Comparison of ENCODE assay signal across 18 cellular contexts in genomic region chr6:168217216-168217879, GRCh38.
DNase-seq lines count a peak whose midpoint lies in the region; ATAC-seq, FAIRE-seq and TF ChIP-seq lines count a peak whose summit lies in the region.
"Had no signal": no experiment of that assay in that cellular context is flagged by ENCODE, and none has a peak within 500 bp of the region (broad histone marks: within the 10 kb centered on the region; RNA-seq: fewer than 3 reads in every experiment).

No MANE protein-coding gene starts in this region.

- H3K23me2 ChIP-seq in H1 (ENCODE audit: low read depth, low read length) = no peaks in the 10 kb centered on the region

- H3K27me3 Mint-ChIP-seq in activated CD8-positive, alpha-beta memory T cell treated with anti-CD3 and anti-CD28 coated beads, Interleukin-2, amount 10 ng/mL, durations not matched to agents 7 days and 5 days = no peaks in the 10 kb centered on the region
- H3K27me3 Mint-ChIP-seq in neural progenitor cell (ENCODE audit: insufficient read depth, low read depth) = peaks cover 18% of the 10 kb centered on the region
- H3K27me3 Mint-ChIP-seq: B cell had no signal

- H4K91ac ChIP-seq in H1 (replicated peaks; ENCODE audit: insufficient read length, low read length) = no peak overlapping the region

- no peak for FAIRE-seq in H1 (lab: Jason Lieb, UNC)
- FAIRE-seq: GM19239 had no signal

- peak overlapping the region; percentile 30; the same call in 1 of the 2 replicates for H2BK5ac ChIP-seq in H1 (ENCODE audit: low read depth, low read length)

- H3K27ac ChIP-seq in H1 (ENCODE audit: low read depth, low read length) (no peak overlapping the region), neural progenitor cell (peak overlapping the region; percentile 31)
- H3K27ac ChIP-seq: 22Rv1 had no signal

- H3K79me2 ChIP-seq in H1 (ENCODE audit: control insufficient read depth in 1 of 2, insufficient read depth in 2 of 2, low read length in 2 of 2) (no peaks in the 10 kb centered on the region), neural progenitor cell (ENCODE audit: low read depth) (no peaks in the 10 kb centered on the region)

- H3K4ac ChIP-seq in H1 (replicated peaks; ENCODE audit: insufficient read length, low read depth, low read length) = no peak overlapping the region

- no peak overlapping the region for H3K4me3 ChIP-seq in H1 (ENCODE audit: extremely low read depth in 1 of 4, insufficient read depth in 2 of 4, low read depth in 3 of 4, low read length in 4 of 4)
- H3K4me3 ChIP-seq in neural progenitor cell = no peak overlapping the region

- H3K36me3 ChIP-seq in H1 (ENCODE audit: control insufficient read depth in 2 of 4, insufficient read depth in 4 of 4, low read length in 3 of 4) (no peaks in the 10 kb centered on the region), neural progenitor cell (no peaks in the 10 kb centered on the region)

- H3K27me3 ChIP-seq in H1 (replicated peaks in 1 of 4; ENCODE audit: control insufficient read depth in 3 of 4, extremely low read depth in 1 of 4, insufficient read depth in 3 of 4, low read length in 3 of 4) (no peaks in the 10 kb centered on the region; a peak in 3 of 7 replicates), neural progenitor cell (no peaks in the 10 kb centered on the region)

- peaks cover 0 to 18% (median 9%) of the 10 kb centered on the region in 4 experiments; a peak in 5 of 7 replicates for H3K4me1 ChIP-seq in H1 (replicated peaks in 1 of 4; ENCODE audit: control insufficient read depth in 3 of 4, insufficient read depth in 4 of 4, low read length in 3 of 4)
- peaks cover 33% of the 10 kb centered on the region for H3K4me1 ChIP-seq in neural progenitor cell

- no peak overlapping the region for H4K8ac ChIP-seq in H1 (ENCODE audit: extremely low read depth, insufficient read depth, low read length)

- 90% methylated on average over 20 of the region's 24 CpGs; no CpG with 5 or more reads in 1 of the 2 experiments for WGBS in H1 (ENCODE audit: extremely low coverage in 1 of 2, insufficient coverage in 1 of 2, insufficient read length in 1 of 2, insufficient replicate concordance in 2 of 2, low coverage in 1 of 2, low lambda C conversion rate in 2 of 2, missing lambda C conversion rate in 1 of 2), 2 experiments

- H4K5ac ChIP-seq in H1 (ENCODE audit: insufficient read length, low read depth, low read length) = no peak overlapping the region

- H2BK120ac ChIP-seq in H1 (replicated peaks; ENCODE audit: low read depth, low read length) = no peak overlapping the region

- POLR2A ChIA-PET in H1 (lab: Charles Lee; ENCODE audit: partially characterized antibody) = no interaction called here

- no peak overlapping the region for H3K23ac ChIP-seq in H1 (ENCODE audit: insufficient read length)

- H3K9me3 ChIP-seq in H1 (ENCODE audit: insufficient read depth in 2 of 2, low read depth in 1 of 2, low read length in 1 of 2) = no peaks in the 10 kb centered on the region
- H3K9me3 ChIP-seq in neural progenitor cell (ENCODE audit: low read depth) = no peaks in the 10 kb centered on the region

- peaks cover 3% of the 10 kb centered on the region for H3K4me1 Mint-ChIP-seq in activated CD8-positive, alpha-beta memory T cell treated with anti-CD3 and anti-CD28 coated beads, Interleukin-2, amount 10 ng/mL, durations not matched to agents 7 days and 5 days
- peaks cover 34% of the 10 kb centered on the region for H3K4me1 Mint-ChIP-seq in neural progenitor cell
- H3K4me1 Mint-ChIP-seq: B cell had no signal

- H3K14ac ChIP-seq in H1 (ENCODE audit: insufficient read length) = no peak overlapping the region

- TF ChIP-seq POLR2A in H1 (IDR thresholded peaks at IDR 0.05; ENCODE audit: control extremely low read depth in 1 of 2, low read depth in 2 of 2, low read length in 2 of 2) = no peak

- no peak overlapping the region for H3K4me3 Mint-ChIP-seq in activated CD8-positive, alpha-beta memory T cell treated with anti-CD3 and anti-CD28 coated beads, Interleukin-2, amount 10 ng/mL, durations not matched to agents 7 days and 5 days
- H3K4me3 Mint-ChIP-seq in neural progenitor cell = no peak overlapping the region
- H3K4me3 Mint-ChIP-seq: B cell; CD4-positive, alpha-beta T cell had no signal

- TF ChIP-seq RAD21 in H1 (IDR thresholded peaks at IDR 0.05 in 1 of 2, conservative IDR thresholded peaks at IDR 0.05 in 1 of 2; ENCODE audit: low read depth in 2 of 2, low read length in 2 of 2) = no peak

- H2AFZ ChIP-seq in H1 (ENCODE audit: low read length) (no peak overlapping the region), neural progenitor cell (replicated peaks) (no peak overlapping the region)

- H2BK15ac ChIP-seq in H1 (ENCODE audit: low read length) = no peak overlapping the region

- H3K79me1 ChIP-seq in H1 (ENCODE audit: low read depth, low read length) = no peaks in the 10 kb centered on the region

- H3K27ac Mint-ChIP-seq in activated CD8-positive, alpha-beta memory T cell treated with anti-CD3 and anti-CD28 coated beads, Interleukin-2, amount 10 ng/mL, durations not matched to agents 7 days and 5 days = no peak overlapping the region
- H3K27ac Mint-ChIP-seq in neural progenitor cell = peak overlapping the region; percentile 69
- H3K27ac Mint-ChIP-seq: B cell; CD4-positive, alpha-beta T cell had no signal

- TF ChIP-seq CTCF in H1 (IDR thresholded peaks at IDR 0.05; ENCODE audit: control extremely low read depth in 1 of 3, insufficient read depth in 1 of 3, low read depth in 1 of 3, low read length in 3 of 3) = no peak
- no peak for TF ChIP-seq CTCF in neural progenitor cell (IDR thresholded peaks at IDR 0.05)

- no peak overlapping the region for H3K9ac ChIP-seq in H1 (replicated peaks in 1 of 4; ENCODE audit: extremely low read depth in 1 of 4, low read depth in 3 of 4, low read length in 3 of 4)
- H3K9ac ChIP-seq in neural progenitor cell = no peak overlapping the region

- H3K56ac ChIP-seq in H1 (replicated peaks; ENCODE audit: insufficient read length, low read depth, low read length) = no peak overlapping the region

- H3K18ac ChIP-seq in H1 (ENCODE audit: extremely low read depth, low read length) = peak overlapping the region; percentile 78; the same call in 1 of the 2 replicates

- peak overlapping the region; percentile 47; the same call in 1 of the 2 replicates for H2AK5ac ChIP-seq in H1 (ENCODE audit: low read depth, low read length)

- no peaks in the 10 kb centered on the region for H3K36me3 Mint-ChIP-seq in activated CD8-positive, alpha-beta memory T cell treated with anti-CD3 and anti-CD28 coated beads, Interleukin-2, amount 10 ng/mL, durations not matched to agents 7 days and 5 days
- no peaks in the 10 kb centered on the region for H3K36me3 Mint-ChIP-seq in neural progenitor cell

- CTCF ChIA-PET in activated CD8-positive, alpha-beta memory T cell treated with anti-CD3 and anti-CD28 coated beads, Interleukin-2, amount 10 ng/mL, durations not matched to agents 7 days and 5 days (lab: Charles Lee) = no interaction called here
- CTCF ChIA-PET in H1 (lab: Charles Lee; ENCODE audit: partially characterized antibody) = interaction anchor here (1.1 kb wide), 1 partner anchor 103 kb away, joined by 3 read pairs; the partner anchor contains the start of gene DACT2

- TF ChIP-seq EP300 in H1 (IDR thresholded peaks at IDR 0.05; ENCODE audit: borderline replicate concordance in 1 of 2, low read depth in 2 of 2, low read length in 2 of 2) = no peak

- no peak for ATAC-seq in activated CD8-positive, alpha-beta memory T cell treated with anti-CD3 and anti-CD28 coated beads, Interleukin-2, amount 10 ng/mL, durations not matched to agents 7 days and 5 days
- ATAC-seq in HG02870 (IDR thresholded peaks at IDR 0.05; ENCODE audit: unreplicated experiment) (no peak), HG03432 (IDR thresholded peaks at IDR 0.05; ENCODE audit: unreplicated experiment) (no peak)

- H2BK12ac ChIP-seq in H1 (ENCODE audit: low read depth, low read length) = peak overlapping the region; percentile 87; the same call in 1 of the 2 replicates

- H3K4me2 ChIP-seq in H1 (ENCODE audit: insufficient read depth in 1 of 2, low read depth in 2 of 2, low read length in 2 of 2) (no peak overlapping the region), neural progenitor cell (peak overlapping the region; percentile 70)

- H3F3A ChIP-seq in neural progenitor cell (ENCODE audit: low read depth) = peaks cover 14% of the 10 kb centered on the region

- no peaks in the 10 kb centered on the region for H3K9me3 Mint-ChIP-seq in activated CD8-positive, alpha-beta memory T cell treated with anti-CD3 and anti-CD28 coated beads, Interleukin-2, amount 10 ng/mL, durations not matched to agents 7 days and 5 days (ENCODE audit: low read depth)
- H3K9me3 Mint-ChIP-seq in neural progenitor cell = peaks cover 2% of the 10 kb centered on the region
- H3K9me3 Mint-ChIP-seq: CD4-positive, alpha-beta T cell had no signal

- DNase-seq in activated CD8-positive, alpha-beta memory T cell treated with anti-CD3 and anti-CD28 coated beads for 24 hours = peak; percentile 17
- DNase-seq in activated CD8-positive, alpha-beta memory T cell treated with anti-CD3 and anti-CD28 coated beads, Interleukin-2, amount 10 ng/mL, durations not matched to agents 7 days and 5 days = no peak
- no peak for DNase-seq in H1 (ENCODE audit: low read depth in 1 of 2, low spot score in 2 of 2)
- no peak for DNase-seq in neural progenitor cell (ENCODE audit: low spot score)
- DNase-seq in COR-L47 (lab: John Stamatoyannopoulos, UW) = no peak
- no peak for DNase-seq in stimulated activated CD4-positive, alpha-beta T cell treated with anti-CD3 and anti-CD28 coated beads, Interleukin-2, amount 100 ng/mL, for 48 hours
- DNase-seq: CD4-positive, alpha-beta T cell; GDM1; NCI-H1694; NCI-H524; NCI-H82; OCI-M1; SHP77 had no signal

- peak overlapping the region; percentile 86 for H2BK20ac ChIP-seq in H1 (ENCODE audit: low read length)

- H4K20me1 ChIP-seq in H1 (replicated peaks in 1 of 2; ENCODE audit: control insufficient read depth in 1 of 2, insufficient read depth in 2 of 2, low read length in 2 of 2) (no peaks in the 10 kb centered on the region), neural progenitor cell (ENCODE audit: low read depth) (no peaks in the 10 kb centered on the region)

TF ChIP-seq in H1, 55 proteins besides CTCF, POLR2A, EP300 and RAD21:
- TF ChIP-seq HDAC2 (IDR thresholded peaks at IDR 0.05; ENCODE audit: borderline replicate concordance in 1 of 2, low read depth in 2 of 2, low read length in 2 of 2) (no peak), E2F6 (IDR thresholded peaks at IDR 0.05) (peak; percentile 58), MAX (IDR thresholded peaks at IDR 0.05) (peak; percentile 27; the same call in 1 of the 2 replicates)
